ENCODE assay signal across 28 cellular contexts in the genomic region with DNA sequence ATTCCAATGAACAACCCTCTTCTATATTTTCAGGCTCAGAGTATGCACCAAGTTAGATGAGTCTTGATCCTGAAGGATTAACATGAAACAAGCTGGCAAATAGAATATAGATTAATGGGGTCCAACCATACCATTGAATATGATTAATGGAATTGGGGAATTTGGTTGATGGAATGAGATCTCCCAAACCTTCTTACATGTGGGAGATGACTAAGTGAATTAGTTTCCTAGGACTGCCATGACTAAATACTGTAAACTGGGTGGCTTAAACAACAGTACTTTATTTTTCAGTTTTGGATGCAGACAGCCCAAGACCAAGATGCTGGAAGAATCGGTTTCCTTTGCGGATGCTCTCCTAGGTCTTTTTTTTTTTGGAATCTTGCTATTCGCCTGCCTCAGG.
"Had no signal": no experiment of that assay in that cellular context is flagged by ENCODE, and none has a peak within 500 bp of the region (broad histone marks: within the 10 kb centered on the region; RNA-seq: fewer than 3 reads in every experiment).

No MANE protein-coding gene starts in this region.

- H3K9me3 ChIP-seq: ascending aorta, MG63 had no signal

- H3K4me3 ChIP-seq: ascending aorta, MG63, SK-N-MC had no signal

- H3K27me3 ChIP-seq: ascending aorta, MG63 had no signal

- H3K4me1 ChIP-seq: ascending aorta had no signal

- H3K36me3 ChIP-seq: ascending aorta, MG63 had no signal

- DNase-seq: activated B cell treated with CpG ODN at 0.5 μM for 24 hours; activated CD4-positive, alpha-beta T cell treated with anti-CD3 and anti-CD28 coated beads for 1 hour; activated CD4-positive, alpha-beta T cell treated with anti-CD3 and anti-CD28 coated beads, Interleukin-2, amount 10 ng/mL, durations not matched to agents 24 days and 14 days; activated CD4-positive, alpha-beta T cell treated with anti-CD3 and anti-CD28 coated beads, Interleukin-2, amount 50 U/mL, for 48 hours; activated CD8-positive, alpha-beta memory T cell treated with anti-CD3 and anti-CD28 coated beads, Interleukin-2, amount 10 ng/mL, durations not matched to agents 7 days and 5 days; activated effector memory CD4-positive, alpha-beta T cell treated with Interleukin-2 at 50 U/mL for 16 hours; activated naive CD4-positive, alpha-beta T cell; activated T-cell treated with anti-CD3 and anti-CD28 coated beads, Interleukin-2, amount 50 U/mL, for 24 hours; amniotic stem cell; MG63; MV-4-11; NCI-H1092 treated with DMSO at 0.1 percent for 48 hours; NCI-H1417 treated with DMSO at 0.1 percent for 48 hours; NCI-H1694; NCI-H2029; NCI-H2107; NCI-H345; NCI-H510A; NCI-H526 treated with DMSO at 0.1 percent for 48 hours; NCI-H82; RPMI8226; T-cell; T-helper 2 cell; T1000 had no signal

- H3K27ac ChIP-seq: ascending aorta, SK-N-MC had no signal

- ATAC-seq: activated CD8-positive, alpha-beta memory T cell treated with anti-CD3 and anti-CD28 coated beads, Interleukin-2, amount 10 ng/mL, durations not matched to agents 7 days and 5 days; Panc1; Right ventricle myocardium inferior; T-cell had no signal
